In the genomic region with DNA sequence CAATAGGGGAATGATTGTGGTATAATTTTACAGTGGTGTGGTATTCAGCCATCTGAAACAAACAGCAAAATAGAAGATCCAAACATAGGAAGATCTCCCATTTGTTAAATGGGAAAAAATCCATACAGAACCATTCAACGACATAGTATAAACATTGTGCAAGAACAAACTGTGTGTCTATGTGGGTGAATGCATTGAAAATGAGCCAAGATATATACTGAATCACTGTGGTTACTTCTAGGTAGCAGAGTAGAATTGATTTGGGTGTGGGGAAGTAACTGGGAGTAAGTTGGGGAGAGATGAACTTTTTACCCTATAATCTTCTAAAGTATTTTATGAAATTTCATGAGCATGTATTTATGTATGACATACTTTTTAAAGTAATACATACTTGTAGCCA, we compare ENCODE assay signal across 15 cellular contexts.
A peak's percentile ranks its signal among the peaks of the same experiment; 100 is the strongest.
DNase-seq lines count a peak whose midpoint lies in the region; ATAC-seq and TF ChIP-seq lines count a peak whose summit lies in the region.
"Had no signal": no experiment of that assay in that cellular context is flagged by ENCODE, and none has a peak within 500 bp of the region (broad histone marks: within the 10 kb centered on the region; RNA-seq: fewer than 3 reads in every experiment).

No MANE protein-coding gene starts in this region.

- peak; percentile 39 for DNase-seq in AG04450 (ENCODE audit: low read depth, low spot score)
- DNase-seq in mammary epithelial cell: peak; percentile 82
- peak; percentile 41 for DNase-seq in kidney tubule cell (ENCODE audit: low spot score)
- DNase-seq in islet precursor cell: no peak
- no peak for DNase-seq in sciatic nerve (ENCODE audit: low spot score)
- no peak for DNase-seq in KG1 (lab: John Stamatoyannopoulos, UW)
- DNase-seq: activated T-cell treated with anti-CD3 and anti-CD28 coated beads for 4 hours; DND-41; endodermal cell; KBM-7; psoas muscle; stimulated activated naive CD8-positive, alpha-beta T cell treated with anti-CD3 and anti-CD28 coated beads, Interleukin-15, Interleukin-2, amounts not matched to agents 100 U/mL and 50 U/mL, for 24 hours had no signal

- H2AFZ ChIP-seq in mammary epithelial cell (ENCODE audit: low read depth, low read length): no peak overlapping the region

- TF ChIP-seq EP300 in Ishikawa (IDR thresholded peaks at IDR 0.05; ENCODE audit: borderline replicate concordance): no peak

- dilution Hi-C loops in mammary epithelial cell (cut with HindIII; ENCODE audit: low sequenced_read_pairs): no loop called here

- H3K4me2 ChIP-seq in mammary epithelial cell (ENCODE audit: insufficient read depth, low read depth, low read length): no peak overlapping the region

- ATAC-seq in HG02973 (IDR thresholded peaks at IDR 0.05; ENCODE audit: unreplicated experiment) (no peak), sciatic nerve (no peak)
- ATAC-seq: activated CD4-positive, CD25-positive, alpha-beta regulatory T cell treated with anti-CD3 and anti-CD28 coated beads, Interleukin-2, amount 50 U/mL, for 24 hours; psoas muscle; stimulated activated naive CD8-positive, alpha-beta T cell treated with anti-CD3 and anti-CD28 coated beads, Interleukin-15, Interleukin-2, amounts not matched to agents 100 U/mL and 50 U/mL, for 24 hours had no signal

- H3K4me1 ChIP-seq in mammary epithelial cell (ENCODE audit: insufficient read depth, low read length): peaks cover 9% of the 10 kb centered on the region

- no TSS peak for BruUV-seq in mammary epithelial cell (replicated peaks; lab: Mats Ljungman, UMichigan)

- POLR2A ChIA-PET in AG04450 (lab: Yijun Ruan, JAX): no interaction called here

- no peak for TF ChIP-seq RAD21 in Ishikawa (IDR thresholded peaks at IDR 0.05; ENCODE audit: low read depth)

- no peaks in the 10 kb centered on the region for H3K9me3 ChIP-seq in AG04450 (ENCODE audit: control insufficient read depth, insufficient read depth, low read length)
- H3K9me3 ChIP-seq in mammary epithelial cell (replicated peaks; ENCODE audit: insufficient read depth, low read length): no peaks in the 10 kb centered on the region
- H3K9me3 ChIP-seq: psoas muscle had no signal

- 0% methylated on average over 1 of the region's 1 CpG for WGBS in mammary epithelial cell (ENCODE audit: low coverage, missing lambda C conversion rate)

- TF ChIP-seq CTCF in AG04450 (IDR thresholded peaks at IDR 0.05; ENCODE audit: low read depth, low read length): no peak
- TF ChIP-seq CTCF in mammary epithelial cell (conservative IDR thresholded peaks at IDR 0.05 in 1 of 2, IDR thresholded peaks at IDR 0.05 in 1 of 2; ENCODE audit: extremely low read depth in 1 of 2, insufficient read depth in 1 of 2, low read depth in 1 of 2, low read length in 2 of 2): no peak

- H3K27ac ChIP-seq in AG04450 (ENCODE audit: low read depth, low read length): no peak overlapping the region
- no peak overlapping the region for H3K27ac ChIP-seq in mammary epithelial cell (ENCODE audit: insufficient read depth, low read depth, low read length)

- in situ Hi-C loops in mammary epithelial cell (cut with MboI; ENCODE audit: low sequenced_read_pairs in 2 of 2): no loop called here

- no peak overlapping the region for H3K9ac ChIP-seq in mammary epithelial cell (ENCODE audit: insufficient read depth, low read length)

- H3K36me3 ChIP-seq in mammary epithelial cell (ENCODE audit: insufficient read depth, low read length): no peaks in the 10 kb centered on the region

- CTCF ChIA-PET in AG04450 (lab: Charles Lee) (interaction anchor here (1.8 kb wide), 1 partner anchor 82 kb away, joined by 11 read pairs; no protein-coding TSS in a partner anchor), mammary epithelial cell (lab: Charles Lee; ENCODE audit: low non-redundant PET) (no interaction called here)

- H3K4me3 ChIP-seq in AG04450 (ENCODE audit: low read depth, low read length) (no peak overlapping the region), mammary epithelial cell (replicated peaks in 1 of 3; ENCODE audit: insufficient read depth in 1 of 3, low read depth in 2 of 3, low read length in 3 of 3) (no peak overlapping the region)
- H3K4me3 ChIP-seq: psoas muscle had no signal

- no peaks in the 10 kb centered on the region for H4K20me1 ChIP-seq in mammary epithelial cell (ENCODE audit: insufficient read depth, low read length)

- H3K27me3 ChIP-seq in AG04450 (ENCODE audit: control insufficient read depth, insufficient read depth, low read length) (peaks cover 7% of the 10 kb centered on the region), mammary epithelial cell (ENCODE audit: insufficient read depth, low read length) (no peaks in the 10 kb centered on the region)

- intact Hi-C loops in mammary epithelial cell (cut with micrococcal nuclease) (no loop called here), sciatic nerve (cut with DNase I) (no loop called here)

- H3K79me2 ChIP-seq in mammary epithelial cell (ENCODE audit: insufficient read depth, low read length): no peaks in the 10 kb centered on the region

TF ChIP-seq in Ishikawa, 13 proteins besides CTCF, POLR2A, EP300 and RAD21:
- TF ChIP-seq YY1 (IDR thresholded peaks at IDR 0.05; ENCODE audit: low read depth) (no peak), CEBPB (IDR thresholded peaks at IDR 0.05) (peak; percentile 70), TEAD4 (IDR thresholded peaks at IDR 0.05) (no peak), TAF1 (IDR thresholded peaks at IDR 0.05; ENCODE audit: low read depth) (no peak), ZBTB7A (IDR thresholded peaks at IDR 0.05; ENCODE audit: low read depth) (no peak), EGR1 (IDR thresholded peaks at IDR 0.05) (no peak), TCF12 (IDR thresholded peaks at IDR 0.05; ENCODE audit: low read depth) (no peak), NFIC (IDR thresholded peaks at IDR 0.05) (peak; percentile 46; the same call in 1 of the 2 replicates)
- TF ChIP-seq, protein P1, sequence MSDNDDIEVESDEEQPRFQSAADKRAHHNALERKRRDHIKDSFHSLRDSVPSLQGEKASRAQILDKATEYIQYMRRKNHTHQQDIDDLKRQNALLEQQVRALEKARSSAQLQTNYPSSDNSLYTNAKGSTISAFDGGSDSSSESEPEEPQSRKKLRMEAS (IDR thresholded peaks at IDR 0.05): no peak
- TF ChIP-seq, protein P2, sequence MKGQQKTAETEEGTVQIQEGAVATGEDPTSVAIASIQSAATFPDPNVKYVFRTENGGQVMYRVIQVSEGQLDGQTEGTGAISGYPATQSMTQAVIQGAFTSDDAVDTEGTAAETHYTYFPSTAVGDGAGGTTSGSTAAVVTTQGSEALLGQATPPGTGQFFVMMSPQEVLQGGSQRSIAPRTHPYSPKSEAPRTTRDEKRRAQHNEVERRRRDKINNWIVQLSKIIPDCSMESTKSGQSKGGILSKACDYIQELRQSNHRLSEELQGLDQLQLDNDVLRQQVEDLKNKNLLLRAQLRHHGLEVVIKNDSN (IDR thresholded peaks at IDR 0.05): no peak

Comparison
In these comparisons a context has a peak if more than half of its experiments do, and no peak if none do; other contexts are left out.
1. DNase-seq: peak in AG04450 (single experiment), mammary epithelial cell (single experiment) and kidney tubule cell (single experiment); none in islet precursor cell (single experiment), sciatic nerve (single experiment) and KG1 (single experiment).